ENCODE assay signal across 1 cellular context in genomic region chr20:23021941-23022340, GRCh38.
TF ChIP-seq lines count a peak whose summit lies in the region.

No MANE protein-coding gene starts in this region.

TF ChIP-seq in HepG2, 621 proteins besides CTCF, POLR2A, EP300 and RAD21:
- TF ChIP-seq ZNF263 (CRISPR knock-in tag; IDR thresholded peaks at IDR 0.05) (no peak), HOXA9 (CRISPR knock-in tag; IDR thresholded peaks at IDR 0.05; ENCODE audit: borderline replicate concordance) (no peak), ZNF124 (CRISPR knock-in tag; IDR thresholded peaks at IDR 0.05) (no peak), ZMYM3 (CRISPR knock-in tag; IDR thresholded peaks at IDR 0.05) (no peak), CREB1 (IDR thresholded peaks at IDR 0.05) (peak; percentile 53; the same call in 1 of the 2 replicates), CREB1 (CRISPR knock-in tag; IDR thresholded peaks at IDR 0.05) (no peak), E2F2 (CRISPR knock-in tag; IDR thresholded peaks at IDR 0.05; ENCODE audit: borderline replicate concordance) (no peak)
TF ChIP-seq in HepG2: peak in this region for 1.
